ENCODE assay signal across 31 cellular contexts in the genomic region with DNA sequence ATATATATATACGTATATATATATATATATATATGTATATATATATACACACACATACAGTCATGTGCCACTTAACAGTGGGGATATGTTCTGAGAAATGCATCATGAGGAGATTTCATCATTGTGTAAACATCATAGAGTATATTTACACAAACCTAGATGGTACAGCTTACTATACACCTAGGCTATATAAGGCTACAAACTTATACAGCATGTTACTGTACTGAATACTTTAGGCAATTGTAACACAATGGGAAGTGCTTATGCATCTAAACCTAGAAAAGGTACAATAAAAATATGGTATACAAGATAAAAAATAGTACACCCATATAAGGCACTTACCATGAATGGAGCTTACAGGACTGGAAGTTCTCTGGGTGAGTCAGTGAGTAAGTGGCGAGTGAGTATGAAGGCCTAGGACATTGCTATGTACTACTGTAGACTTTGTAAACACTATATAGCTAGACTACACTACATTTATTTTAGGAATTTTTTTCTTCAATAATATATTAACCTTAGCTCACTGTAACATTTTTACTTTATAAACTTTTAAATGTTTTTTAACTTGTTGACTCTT. TPM values are rescaled to one million over a fixed set of nuclear protein-coding genes. Genes with fewer than 3 reads are reported as not detected.
"Had no signal": no experiment of that assay in that cellular context is flagged by ENCODE, and none has a peak within 500 bp of the region (broad histone marks: within the 10 kb centered on the region; RNA-seq: fewer than 3 reads in every experiment).

No MANE protein-coding gene starts in this region.

- H3K79me2 ChIP-seq: hepatocyte had no signal

- H3K4me2 ChIP-seq: hepatocyte had no signal

- FAIRE-seq: astrocyte, keratinocyte, small intestine had no signal

- H3K27ac ChIP-seq: colonic mucosa, gastroesophageal sphincter, hepatocyte, neutrophil, sigmoid colon, uterus had no signal

- H3K4me3 ChIP-seq: colonic mucosa, gastroesophageal sphincter, hepatocyte, sigmoid colon, uterus had no signal

- H3K36me3 ChIP-seq: colonic mucosa, gastroesophageal sphincter, neutrophil, sigmoid colon, uterus had no signal

- H2AFZ ChIP-seq: hepatocyte had no signal

- H3K27me3 ChIP-seq: colonic mucosa, gastroesophageal sphincter, hepatocyte, neutrophil, sigmoid colon, uterus had no signal

- H3K4me1 ChIP-seq: colonic mucosa, gastroesophageal sphincter, sigmoid colon, uterus had no signal

- DNase-seq: activated B cell treated with CpG ODN at 0.5 μM for 24 hours; activated CD4-positive, alpha-beta T cell treated with anti-CD3 and anti-CD28 coated beads, Interleukin-2, amount 50 U/mL, for 1 hour; activated CD8-positive, alpha-beta T cell treated with anti-CD3 and anti-CD28 coated beads for 36 hours; activated gamma-delta T cell treated with Interleukin-2 at 50 U/mL for 16 hours; activated naive CD4-positive, alpha-beta T cell treated with anti-CD3 and anti-CD28 coated beads, Interleukin-2, amount 50 U/mL, for 16 hours; activated T-cell treated with anti-CD3 and anti-CD28 coated beads, Interleukin-2, amount 50 U/mL, for 4 hours; amniotic stem cell; colonic mucosa; effector memory CD4-positive, alpha-beta T cell; erythroblast; left cardiac atrium; mesendoderm; naive B cell; nephron progenitor cell; retina; sigmoid colon; small intestine; stimulated activated CD4-positive, alpha-beta T cell treated with anti-CD3 and anti-CD28 coated beads, Interleukin-4, amount 100 ng/mL, for 24 hours; stimulated activated naive CD8-positive, alpha-beta T cell treated with anti-CD3 and anti-CD28 coated beads, Interleukin-15, amount 100 ng/mL, for 72 hours; substantia nigra; T-helper 17 cell; T1000; uterus had no signal

- ATAC-seq: activated CD8-positive, alpha-beta T cell treated with anti-CD3 and anti-CD28 coated beads for 36 hours; activated T-cell treated with anti-CD3 and anti-CD28 coated beads, Interleukin-2, amount 50 U/mL, for 4 hours; activated T-helper 17 cell treated with anti-CD3 and anti-CD28 coated beads, Interleukin-2, amount 50 U/mL, for 72 hours; gastroesophageal sphincter; left cardiac atrium; stimulated activated effector memory CD8-positive, alpha-beta T cell treated with anti-CD3 and anti-CD28 coated beads, Interleukin-12 subunit alpha, Interleukin-12 subunit beta, amount 100 ng/mL, for 72 hours; stimulated activated naive CD8-positive, alpha-beta T cell treated with anti-CD3 and anti-CD28 coated beads, Interleukin-15, amount 100 ng/mL, for 72 hours; T-helper 17 cell had no signal

- H3K9me3 ChIP-seq: colonic mucosa, gastroesophageal sphincter, neutrophil, sigmoid colon, uterus had no signal

RNA-seq across cellular contexts. Expression of a gene that starts 13.2 kb away (rescaled TPM):
- total RNA-seq: activated CD8-positive, alpha-beta T cell treated with anti-CD3 and anti-CD28 coated beads for 36 hours; osteocyte had no signal
